In genomic region chr5:135303582-135304173, GRCh38 we compare ENCODE assay signal across 22 cellular contexts.
"Had no signal": no experiment of that assay in that cellular context is flagged by ENCODE, and none has a peak within 500 bp of the region (broad histone marks: within the 10 kb centered on the region; RNA-seq: fewer than 3 reads in every experiment).

No MANE protein-coding gene starts in this region.

- H3K9me3 ChIP-seq: adrenal gland, ascending aorta, esophagus muscularis mucosa, gastrocnemius medialis, thoracic aorta, upper lobe of left lung had no signal

- H3K36me3 Mint-ChIP-seq: activated naive CD4-positive, alpha-beta T cell treated with anti-CD3 and anti-CD28 coated beads, Interleukin-2, amount 50 U/mL, for 72 hours; memory B cell; neural progenitor cell had no signal

- ATAC-seq: activated naive CD4-positive, alpha-beta T cell treated with anti-CD3 and anti-CD28 coated beads, Interleukin-2, amount 50 U/mL, for 72 hours; activated T-helper 17 cell treated with anti-CD3 and anti-CD28 coated beads, Interleukin-2, amount 50 U/mL, for 72 hours; effector memory CD8-positive, alpha-beta T cell; gastrocnemius medialis; left colon had no signal

- H3K27ac ChIP-seq: adrenal gland, ascending aorta, brain microvascular endothelial cell, dorsolateral prefrontal cortex, esophagus muscularis mucosa, gastrocnemius medialis, neural progenitor cell, thoracic aorta, upper lobe of left lung had no signal

- H3K36me3 ChIP-seq: adrenal gland, ascending aorta, brain microvascular endothelial cell, esophagus muscularis mucosa, gastrocnemius medialis, neural progenitor cell, thoracic aorta, upper lobe of left lung had no signal

- H3K27me3 ChIP-seq: adrenal gland, ascending aorta, brain microvascular endothelial cell, esophagus muscularis mucosa, gastrocnemius medialis, upper lobe of left lung had no signal

- H3K4me1 Mint-ChIP-seq: activated T-helper 17 cell treated with anti-CD3 and anti-CD28 coated beads, Interleukin-2, amount 50 U/mL, for 72 hours; central memory CD8-positive, alpha-beta T cell; memory B cell had no signal

- DNase-seq: activated CD4-positive, alpha-beta T cell treated with anti-CD3 and anti-CD28 coated beads, Interleukin-2, amount 50 U/mL, for 4 hours; activated CD8-positive, alpha-beta memory T cell treated with anti-CD3 and anti-CD28 coated beads for 24 hours; activated CD8-positive, alpha-beta memory T cell treated with anti-CD3 and anti-CD28 coated beads, Interleukin-2, amount 50 U/mL, for 4 hours; activated T-cell treated with anti-CD3 and anti-CD28 coated beads, Interleukin-2, amount 50 U/mL, for 24 hours; adrenal gland; dorsolateral prefrontal cortex; effector memory CD8-positive, alpha-beta T cell; gastrocnemius medialis; left colon; stimulated activated CD4-positive, alpha-beta T cell treated with anti-CD3 and anti-CD28 coated beads, Interleukin-4, amount 100 ng/mL, for 24 hours; stimulated activated naive CD4-positive, alpha-beta T cell treated with Interleukin-2 at 50 U/mL for 16 hours; T-helper 1 cell had no signal

- H3K27ac Mint-ChIP-seq: activated naive CD4-positive, alpha-beta T cell treated with anti-CD3 and anti-CD28 coated beads, Interleukin-2, amount 50 U/mL, for 72 hours; activated T-cell treated with anti-CD3 and anti-CD28 coated beads, Interleukin-2, amount 50 U/mL, for 24 hours; activated T-helper 17 cell treated with anti-CD3 and anti-CD28 coated beads, Interleukin-2, amount 50 U/mL, for 72 hours; effector memory CD8-positive, alpha-beta T cell; memory B cell; neural progenitor cell had no signal

- H3K4me3 Mint-ChIP-seq: activated T-cell treated with anti-CD3 and anti-CD28 coated beads, Interleukin-2, amount 50 U/mL, for 24 hours; activated T-helper 17 cell treated with anti-CD3 and anti-CD28 coated beads, Interleukin-2, amount 50 U/mL, for 72 hours; central memory CD8-positive, alpha-beta T cell; effector memory CD8-positive, alpha-beta T cell; memory B cell; neural progenitor cell had no signal

- H3K9me3 Mint-ChIP-seq: activated naive CD4-positive, alpha-beta T cell treated with anti-CD3 and anti-CD28 coated beads, Interleukin-2, amount 50 U/mL, for 72 hours; activated T-cell treated with anti-CD3 and anti-CD28 coated beads, Interleukin-2, amount 50 U/mL, for 24 hours; activated T-helper 17 cell treated with anti-CD3 and anti-CD28 coated beads, Interleukin-2, amount 50 U/mL, for 72 hours; central memory CD8-positive, alpha-beta T cell; effector memory CD8-positive, alpha-beta T cell had no signal

- H3K4me3 ChIP-seq: adrenal gland, ascending aorta, dorsolateral prefrontal cortex, esophagus muscularis mucosa, gastrocnemius medialis, neural progenitor cell, thoracic aorta, upper lobe of left lung had no signal

- H3K4me1 ChIP-seq: adrenal gland, ascending aorta, gastrocnemius medialis, upper lobe of left lung had no signal
